Comparison of ENCODE assay signal across 26 cellular contexts in the genomic region with DNA sequence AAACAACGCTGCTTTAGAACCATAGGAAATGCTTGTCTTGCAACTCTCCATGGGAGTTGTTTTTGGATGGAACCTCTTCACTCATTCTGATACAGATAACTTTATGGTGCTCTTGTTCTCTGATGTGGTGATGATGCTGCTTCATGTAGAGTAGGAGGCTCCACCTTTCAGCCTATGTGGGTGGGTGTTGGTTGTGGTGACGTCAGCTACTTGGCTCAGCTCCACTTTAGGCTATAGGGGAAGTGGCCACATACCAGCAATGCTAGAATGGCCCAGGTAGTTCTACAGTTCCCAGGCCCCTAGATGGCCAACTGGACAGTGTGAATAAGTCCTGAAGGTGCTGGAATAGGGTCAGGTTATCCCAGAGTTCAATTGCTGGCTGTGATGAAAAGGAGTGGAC.
"Had no signal": no experiment of that assay in that cellular context is flagged by ENCODE, and none has a peak within 500 bp of the region (broad histone marks: within the 10 kb centered on the region; RNA-seq: fewer than 3 reads in every experiment).

No MANE protein-coding gene starts in this region.

- H3K36me3 ChIP-seq: esophagus squamous epithelium, gastrocnemius medialis, heart right ventricle, left lung, lower lobe of right lung had no signal

- H3K27ac ChIP-seq: epithelial cell of prostate, esophagus squamous epithelium, gastrocnemius medialis, heart right ventricle, left lung, lower lobe of right lung had no signal

- FAIRE-seq: endometrium, islet of Langerhans, keratinocyte had no signal

- DNase-seq: cortex of kidney; effector CD8-positive, alpha-beta T cell; effector memory CD8-positive, alpha-beta T cell; endodermal cell; erythroblast; esophagus squamous epithelium; foreskin fibroblast; foreskin melanocyte; gastrocnemius medialis; glutamatergic neuron; head of caudate nucleus; heart right ventricle; hippocampal formation; left cardiac atrium; left lung; left ventricle myocardium superior; lower lobe of right lung; mesenchymal stem cell; mucosa of descending colon; naive B cell; naive thymus-derived CD8-positive, alpha-beta T cell had no signal

- H3K4me1 ChIP-seq: esophagus squamous epithelium, gastrocnemius medialis, heart right ventricle, left lung, lower lobe of right lung had no signal

- H3K9me3 ChIP-seq: esophagus squamous epithelium, gastrocnemius medialis, heart right ventricle, left lung, lower lobe of right lung, mucosa of descending colon had no signal

- H3K27me3 ChIP-seq: gastrocnemius medialis, heart right ventricle, left lung had no signal

- H3K4me3 ChIP-seq: esophagus squamous epithelium, gastrocnemius medialis, heart right ventricle, left lung, lower lobe of right lung, mucosa of descending colon had no signal

- ATAC-seq: effector memory CD8-positive, alpha-beta T cell; esophagus mucosa; gastrocnemius medialis; heart right ventricle; left cardiac atrium; left lung; left ventricle myocardium superior; lower lobe of right lung; mucosa of descending colon; naive thymus-derived CD8-positive, alpha-beta T cell had no signal
